ENCODE assay signal across 14 cellular contexts in the genomic region with DNA sequence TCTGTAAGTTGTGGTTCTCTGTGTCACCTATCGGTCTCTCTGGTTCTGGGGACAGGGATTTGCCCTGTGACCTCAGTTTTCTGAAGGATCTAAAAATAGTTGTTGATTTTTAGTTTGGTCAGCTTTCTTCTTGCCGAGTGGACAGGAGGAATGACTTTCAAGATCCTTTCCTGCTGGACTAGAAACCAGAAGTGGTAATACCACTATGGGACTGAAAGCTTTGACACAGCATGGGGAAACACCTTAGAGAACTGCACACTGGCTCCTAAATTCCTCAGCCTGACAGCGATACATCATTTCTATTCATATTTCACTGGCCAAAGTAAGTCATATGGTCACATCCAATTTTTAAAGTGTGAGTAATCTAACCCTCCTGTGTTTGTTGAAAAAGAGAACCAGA.
"Had no signal": no experiment of that assay in that cellular context is flagged by ENCODE, and none has a peak within 500 bp of the region (broad histone marks: within the 10 kb centered on the region; RNA-seq: fewer than 3 reads in every experiment).

No MANE protein-coding gene starts in this region.

- H3K4me1 Mint-ChIP-seq: activated T-helper 17 cell treated with anti-CD3 and anti-CD28 coated beads, Interleukin-2, amount 50 U/mL, for 72 hours had no signal

- H3K27me3 Mint-ChIP-seq: activated T-helper 17 cell treated with anti-CD3 and anti-CD28 coated beads, Interleukin-2, amount 50 U/mL, for 72 hours had no signal

- H3K9me3 ChIP-seq: adrenal gland, thyroid gland, vagina had no signal

- H3K27ac Mint-ChIP-seq: activated T-helper 17 cell treated with anti-CD3 and anti-CD28 coated beads, Interleukin-2, amount 50 U/mL, for 72 hours had no signal

- H3K9me3 Mint-ChIP-seq: activated T-helper 17 cell treated with anti-CD3 and anti-CD28 coated beads, Interleukin-2, amount 50 U/mL, for 72 hours had no signal

- FAIRE-seq: frontal cortex had no signal

- H3K36me3 ChIP-seq: adrenal gland, brain microvascular endothelial cell, esophagus muscularis mucosa, thyroid gland, vagina had no signal

- H3K4me3 ChIP-seq: adrenal gland, esophagus muscularis mucosa, thyroid gland, vagina had no signal

- H3K4me3 Mint-ChIP-seq: activated T-helper 17 cell treated with anti-CD3 and anti-CD28 coated beads, Interleukin-2, amount 50 U/mL, for 72 hours had no signal

- H3K79me2 ChIP-seq: parathyroid adenoma had no signal

- H3K4me1 ChIP-seq: adrenal gland, esophagus muscularis mucosa, parathyroid adenoma, thyroid gland, vagina had no signal

- H3K27me3 ChIP-seq: adrenal gland, brain microvascular endothelial cell, esophagus muscularis mucosa, thyroid gland, vagina had no signal

- H3K27ac ChIP-seq: adrenal gland, brain microvascular endothelial cell, esophagus muscularis mucosa, parathyroid adenoma, thyroid gland, vagina had no signal

- H2AFZ ChIP-seq: parathyroid adenoma had no signal

- H3K9ac ChIP-seq: parathyroid adenoma had no signal

- DNase-seq: activated CD4-positive, alpha-beta T cell treated with anti-CD3 and anti-CD28 coated beads, Interleukin-2, amount 50 U/mL, for 1 hour; activated naive CD4-positive, alpha-beta T cell treated with anti-CD3 and anti-CD28 coated beads, Interleukin-2, amount 50 U/mL, for 16 hours; activated T-cell treated with anti-CD3 and anti-CD28 coated beads for 4 hours; adrenal gland; brain microvascular endothelial cell; cerebellar nuclear complex; retina; T-helper 2 cell; thyroid gland had no signal
